ENCODE assay signal across 1 cellular context in the genomic region with DNA sequence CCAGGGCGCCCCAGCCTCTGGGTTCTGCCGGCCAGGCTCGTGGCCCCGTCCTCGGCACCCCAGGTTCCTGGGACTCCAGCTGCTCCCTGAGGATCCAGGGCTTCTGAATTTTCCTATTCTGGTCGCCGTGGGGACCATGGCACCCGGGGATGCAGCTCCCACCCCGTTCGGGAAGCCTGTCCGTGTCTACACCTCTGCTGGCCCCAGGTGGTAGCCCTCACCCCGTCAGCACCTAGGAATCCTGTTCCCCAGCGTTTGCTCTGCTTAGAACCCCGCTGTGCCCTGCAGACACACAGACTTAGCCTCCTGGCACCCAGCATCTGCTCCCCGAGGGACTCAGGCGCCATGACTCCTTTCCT.
TF ChIP-seq lines count a peak whose summit lies in the region.

No MANE protein-coding gene starts in this region.

TF ChIP-seq in HepG2, 621 proteins besides CTCF, POLR2A, EP300 and RAD21 (continued from another document):
- TF ChIP-seq, protein P1, sequence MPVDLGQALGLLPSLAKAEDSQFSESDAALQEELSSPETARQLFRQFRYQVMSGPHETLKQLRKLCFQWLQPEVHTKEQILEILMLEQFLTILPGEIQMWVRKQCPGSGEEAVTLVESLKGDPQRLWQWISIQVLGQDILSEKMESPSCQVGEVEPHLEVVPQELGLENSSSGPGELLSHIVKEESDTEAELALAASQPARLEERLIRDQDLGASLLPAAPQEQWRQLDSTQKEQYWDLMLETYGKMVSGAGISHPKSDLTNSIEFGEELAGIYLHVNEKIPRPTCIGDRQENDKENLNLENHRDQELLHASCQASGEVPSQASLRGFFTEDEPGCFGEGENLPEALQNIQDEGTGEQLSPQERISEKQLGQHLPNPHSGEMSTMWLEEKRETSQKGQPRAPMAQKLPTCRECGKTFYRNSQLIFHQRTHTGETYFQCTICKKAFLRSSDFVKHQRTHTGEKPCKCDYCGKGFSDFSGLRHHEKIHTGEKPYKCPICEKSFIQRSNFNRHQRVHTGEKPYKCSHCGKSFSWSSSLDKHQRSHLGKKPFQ (CRISPR knock-in tag; IDR thresholded peaks at IDR 0.05; ENCODE audit: insufficient replicate concordance) = peak; percentile 1
- TF ChIP-seq SAFB2 (CRISPR knock-in tag; IDR thresholded peaks at IDR 0.05; ENCODE audit: borderline replicate concordance, low read depth) = no peak
- no peak for TF ChIP-seq MEIS2 (CRISPR knock-in tag; IDR thresholded peaks at IDR 0.05)
- TF ChIP-seq ZNF614 (CRISPR knock-in tag; IDR thresholded peaks at IDR 0.05; ENCODE audit: borderline replicate concordance) = 0 out of 2 replicates have a peak, but pooled peaks have one; percentile 6
- no peak for TF ChIP-seq ZBTB44 (CRISPR knock-in tag; IDR thresholded peaks at IDR 0.05)
- TF ChIP-seq, protein P2, sequence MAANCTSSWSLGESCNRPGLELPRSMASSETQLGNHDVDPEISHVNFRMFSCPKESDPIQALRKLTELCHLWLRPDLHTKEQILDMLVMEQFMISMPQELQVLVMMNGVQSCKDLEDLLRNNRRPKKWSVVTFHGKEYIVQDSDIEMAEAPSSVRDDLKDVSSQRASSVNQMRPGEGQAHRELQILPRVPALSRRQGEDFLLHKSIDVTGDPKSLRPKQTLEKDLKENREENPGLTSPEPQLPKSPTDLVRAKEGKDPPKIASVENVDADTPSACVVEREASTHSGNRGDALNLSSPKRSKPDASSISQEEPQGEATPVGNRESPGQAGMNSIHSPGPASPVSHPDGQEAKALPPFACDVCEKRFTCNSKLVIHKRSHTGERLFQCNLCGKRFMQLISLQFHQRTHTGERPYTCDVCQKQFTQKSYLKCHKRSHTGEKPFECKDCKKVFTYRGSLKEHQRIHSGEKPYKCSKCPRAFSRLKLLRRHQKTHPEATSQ (CRISPR knock-in tag; IDR thresholded peaks at IDR 0.05; ENCODE audit: borderline replicate concordance) = no peak
- no peak for TF ChIP-seq HNRNPL (IDR thresholded peaks at IDR 0.05; ENCODE audit: low read depth, low read length)
- TF ChIP-seq ZBTB7B (CRISPR knock-in tag; IDR thresholded peaks at IDR 0.05) = no peak
- no peak for TF ChIP-seq SAP130 (CRISPR knock-in tag; IDR thresholded peaks at IDR 0.05; ENCODE audit: low read depth)
- no peak for TF ChIP-seq ZNF10 (CRISPR knock-in tag; IDR thresholded peaks at IDR 0.05; ENCODE audit: borderline replicate concordance, low read depth)
- TF ChIP-seq ZNF781 (CRISPR knock-in tag; IDR thresholded peaks at IDR 0.05; ENCODE audit: borderline replicate concordance, not compliant biosample characterization) = no peak
- TF ChIP-seq MTF2 (CRISPR knock-in tag; IDR thresholded peaks at IDR 0.05; ENCODE audit: borderline replicate concordance) = no peak
- no peak for TF ChIP-seq SP1 (IDR thresholded peaks at IDR 0.05)
- no peak for TF ChIP-seq SP1 (CRISPR knock-in tag; IDR thresholded peaks at IDR 0.05)
- TF ChIP-seq ZMYM4 (CRISPR knock-in tag; IDR thresholded peaks at IDR 0.05) = 0 out of 2 replicates have a peak, but pooled peaks have one; percentile 5
- no peak for TF ChIP-seq FOSL2 (CRISPR knock-in tag; IDR thresholded peaks at IDR 0.05)
- TF ChIP-seq, protein P3, sequence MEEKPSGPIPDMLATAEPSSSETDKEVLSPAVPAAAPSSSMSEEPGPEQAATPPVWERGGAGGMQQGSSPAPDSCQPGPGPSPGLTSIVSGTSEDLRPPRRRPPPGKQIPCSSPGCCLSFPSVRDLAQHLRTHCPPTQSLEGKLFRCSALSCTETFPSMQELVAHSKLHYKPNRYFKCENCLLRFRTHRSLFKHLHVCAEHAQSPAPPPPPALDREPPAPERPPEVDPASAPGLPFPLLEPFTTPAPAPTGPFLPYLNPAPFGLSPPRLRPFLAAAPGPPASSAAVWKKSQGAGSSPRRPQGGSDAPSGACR (CRISPR knock-in tag; IDR thresholded peaks at IDR 0.05) = 0 out of 2 replicates have a peak, but pooled peaks have one; percentile 1
- no peak for TF ChIP-seq ZNF576 (CRISPR knock-in tag; IDR thresholded peaks at IDR 0.05)
- TF ChIP-seq PAXIP1 (CRISPR knock-in tag; conservative IDR thresholded peaks at IDR 0.05) = no peak
- TF ChIP-seq, protein P4, sequence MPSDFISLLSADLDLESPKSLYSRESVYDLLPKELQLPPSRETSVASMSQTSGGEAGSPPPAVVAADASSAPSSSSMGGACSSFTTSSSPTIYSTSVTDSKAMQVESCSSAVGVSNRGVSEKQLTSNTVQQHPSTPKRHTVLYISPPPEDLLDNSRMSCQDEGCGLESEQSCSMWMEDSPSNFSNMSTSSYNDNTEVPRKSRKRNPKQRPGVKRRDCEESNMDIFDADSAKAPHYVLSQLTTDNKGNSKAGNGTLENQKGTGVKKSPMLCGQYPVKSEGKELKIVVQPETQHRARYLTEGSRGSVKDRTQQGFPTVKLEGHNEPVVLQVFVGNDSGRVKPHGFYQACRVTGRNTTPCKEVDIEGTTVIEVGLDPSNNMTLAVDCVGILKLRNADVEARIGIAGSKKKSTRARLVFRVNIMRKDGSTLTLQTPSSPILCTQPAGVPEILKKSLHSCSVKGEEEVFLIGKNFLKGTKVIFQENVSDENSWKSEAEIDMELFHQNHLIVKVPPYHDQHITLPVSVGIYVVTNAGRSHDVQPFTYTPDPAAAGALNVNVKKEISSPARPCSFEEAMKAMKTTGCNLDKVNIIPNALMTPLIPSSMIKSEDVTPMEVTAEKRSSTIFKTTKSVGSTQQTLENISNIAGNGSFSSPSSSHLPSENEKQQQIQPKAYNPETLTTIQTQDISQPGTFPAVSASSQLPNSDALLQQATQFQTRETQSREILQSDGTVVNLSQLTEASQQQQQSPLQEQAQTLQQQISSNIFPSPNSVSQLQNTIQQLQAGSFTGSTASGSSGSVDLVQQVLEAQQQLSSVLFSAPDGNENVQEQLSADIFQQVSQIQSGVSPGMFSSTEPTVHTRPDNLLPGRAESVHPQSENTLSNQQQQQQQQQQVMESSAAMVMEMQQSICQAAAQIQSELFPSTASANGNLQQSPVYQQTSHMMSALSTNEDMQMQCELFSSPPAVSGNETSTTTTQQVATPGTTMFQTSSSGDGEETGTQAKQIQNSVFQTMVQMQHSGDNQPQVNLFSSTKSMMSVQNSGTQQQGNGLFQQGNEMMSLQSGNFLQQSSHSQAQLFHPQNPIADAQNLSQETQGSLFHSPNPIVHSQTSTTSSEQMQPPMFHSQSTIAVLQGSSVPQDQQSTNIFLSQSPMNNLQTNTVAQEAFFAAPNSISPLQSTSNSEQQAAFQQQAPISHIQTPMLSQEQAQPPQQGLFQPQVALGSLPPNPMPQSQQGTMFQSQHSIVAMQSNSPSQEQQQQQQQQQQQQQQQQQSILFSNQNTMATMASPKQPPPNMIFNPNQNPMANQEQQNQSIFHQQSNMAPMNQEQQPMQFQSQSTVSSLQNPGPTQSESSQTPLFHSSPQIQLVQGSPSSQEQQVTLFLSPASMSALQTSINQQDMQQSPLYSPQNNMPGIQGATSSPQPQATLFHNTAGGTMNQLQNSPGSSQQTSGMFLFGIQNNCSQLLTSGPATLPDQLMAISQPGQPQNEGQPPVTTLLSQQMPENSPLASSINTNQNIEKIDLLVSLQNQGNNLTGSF (CRISPR knock-in tag; IDR thresholded peaks at IDR 0.05) = no peak
- TF ChIP-seq MBD4 (IDR thresholded peaks at IDR 0.05; ENCODE audit: borderline replicate concordance, low read length) = no peak
- TF ChIP-seq TAF1 (CRISPR knock-in tag; IDR thresholded peaks at IDR 0.05) = 0 out of 2 replicates have a peak, but pooled peaks have one; percentile 3
- no peak for TF ChIP-seq ZNF335 (CRISPR knock-in tag; IDR thresholded peaks at IDR 0.05)
- TF ChIP-seq KMT2A (CRISPR knock-in tag; IDR thresholded peaks at IDR 0.05) = 0 out of 2 replicates have a peak, but pooled peaks have one; percentile 5
- no peak for TF ChIP-seq ZNF792 (CRISPR knock-in tag; IDR thresholded peaks at IDR 0.05)
- TF ChIP-seq ZSCAN25 (CRISPR knock-in tag; IDR thresholded peaks at IDR 0.05) = no peak
- TF ChIP-seq KDM2A (CRISPR knock-in tag; IDR thresholded peaks at IDR 0.05; ENCODE audit: borderline replicate concordance, low read depth) = no peak
- no peak for TF ChIP-seq SMAD9 (CRISPR knock-in tag; IDR thresholded peaks at IDR 0.05)
- TF ChIP-seq HDAC1 (CRISPR knock-in tag; IDR thresholded peaks at IDR 0.05) = peak; percentile 6; the same call in 1 of the 2 replicates
- no peak for TF ChIP-seq MED13 (CRISPR knock-in tag; IDR thresholded peaks at IDR 0.05)
- no peak for TF ChIP-seq ZNF460 (CRISPR knock-in tag; IDR thresholded peaks at IDR 0.05; ENCODE audit: borderline replicate concordance)
- no peak for TF ChIP-seq MAFK (conservative IDR thresholded peaks at IDR 0.05 in 1 of 2, IDR thresholded peaks at IDR 0.05 in 1 of 2; ENCODE audit: low read length in 2 of 2)
- no peak for TF ChIP-seq ZNF510 (CRISPR knock-in tag; IDR thresholded peaks at IDR 0.05; ENCODE audit: low read depth)
